13 cellular contexts compared by ENCODE assay signal in genomic region chr6:112328826-112329446, GRCh38. TPM values are rescaled to one million over a fixed set of nuclear protein-coding genes. Genes with fewer than 3 reads are reported as not detected.
DNase-seq lines count a peak whose midpoint lies in the region; ATAC-seq, FAIRE-seq and TF ChIP-seq lines count a peak whose summit lies in the region.
"Not testable (repeated sequence)": the region's sequence is repeated elsewhere in the genome, so short reads cannot be mapped to it uniquely, and the experiment has no call there.
"Had no signal": no experiment of that assay in that cellular context is flagged by ENCODE, and none has a peak within 500 bp of the region (broad histone marks: within the 10 kb centered on the region; RNA-seq: fewer than 3 reads in every experiment).

No MANE protein-coding gene starts in this region.

- H3K4me1 Mint-ChIP-seq in Calu3 (ENCODE audit: low read depth, unreplicated experiment), result peaks cover 44% of the 10 kb centered on the region
- peaks cover 30% of the 10 kb centered on the region for H3K4me1 Mint-ChIP-seq in nephron progenitor cell

- H3K4me2 ChIP-seq in K562 (ENCODE audit: insufficient read depth, low read length); H1 (ENCODE audit: insufficient read depth in 1 of 2, low read depth in 2 of 2, low read length in 2 of 2): not testable (repeated sequence)

- TF ChIP-seq EP300 in K562 (IDR thresholded peaks at IDR 0.05; ENCODE audit: low read length), result not testable (repeated sequence)
- TF ChIP-seq EP300 in H1 (IDR thresholded peaks at IDR 0.05; ENCODE audit: borderline replicate concordance in 1 of 2, low read depth in 2 of 2, low read length in 2 of 2), result peak; percentile 25 to 95; a peak in 1 of 3 replicates

- not testable (repeated sequence) for H3K4ac ChIP-seq in H1 (replicated peaks; ENCODE audit: insufficient read length, low read depth, low read length)

- TF ChIP-seq POLR2A in K562 (conservative IDR thresholded peaks at IDR 0.05); H1 (IDR thresholded peaks at IDR 0.05; ENCODE audit: control extremely low read depth in 1 of 2, low read depth in 2 of 2, low read length in 2 of 2): not testable (repeated sequence)

- CTCF ChIA-PET in Calu3 (lab: Charles Lee); HEK293 (lab: Yijun Ruan, JAX); K562 (lab: Yijun Ruan, JAX; ENCODE audit: low intra/inter-chr PET ratio); H1 (lab: Charles Lee; ENCODE audit: partially characterized antibody): not testable (repeated sequence)

- not testable (repeated sequence) for H4K5ac ChIP-seq in H1 (ENCODE audit: insufficient read length, low read depth, low read length)

- TF ChIP-seq CTCF in Calu3 (IDR thresholded peaks at IDR 0.05; ENCODE audit: unreplicated experiment); HEK293 (tag by site-specific recombination; IDR thresholded peaks at IDR 0.05); K562 (IDR thresholded peaks at IDR 0.05 in 2 of 3, conservative IDR thresholded peaks at IDR 0.05 in 1 of 3; ENCODE audit: insufficient read depth in 2 of 3, low read depth in 1 of 3, low read length in 3 of 3); H1 (IDR thresholded peaks at IDR 0.05; ENCODE audit: control extremely low read depth in 1 of 3, insufficient read depth in 1 of 3, low read depth in 1 of 3, low read length in 3 of 3); nephron progenitor cell (IDR thresholded peaks at IDR 0.05): not testable (repeated sequence)

- not testable (repeated sequence) for H3K9ac ChIP-seq in K562 (ENCODE audit: insufficient read depth in 1 of 2, low read depth in 2 of 2, low read length in 2 of 2); H1 (replicated peaks in 1 of 4; ENCODE audit: extremely low read depth in 1 of 4, low read depth in 3 of 4, low read length in 3 of 4)

- H3K36me3 ChIP-seq in HEK293 (ENCODE audit: control insufficient read depth in 2 of 2, insufficient read depth in 1 of 2, low read length in 2 of 2); K562 (ENCODE audit: control insufficient read depth, insufficient read depth, low read length); H1 (ENCODE audit: control insufficient read depth in 2 of 4, insufficient read depth in 4 of 4, low read length in 3 of 4): not testable (repeated sequence)

- not testable (repeated sequence) for H2BK20ac ChIP-seq in H1 (ENCODE audit: low read length)

- H3K27me3 ChIP-seq in K562 (ENCODE audit: control insufficient read depth in 2 of 2, insufficient read depth in 2 of 2, low read length in 2 of 2); H1 (replicated peaks in 1 of 4; ENCODE audit: control insufficient read depth in 3 of 4, extremely low read depth in 1 of 4, insufficient read depth in 3 of 4, low read length in 3 of 4): not testable (repeated sequence)

- H3K23ac ChIP-seq in H1 (ENCODE audit: insufficient read length), result not testable (repeated sequence)

- intact Hi-C loops in Calu3 (cut with micrococcal nuclease; ENCODE audit: unreplicated experiment); K562 (cut with micrococcal nuclease): not testable (repeated sequence)

- H3K79me1 ChIP-seq in H1 (ENCODE audit: low read depth, low read length), result not testable (repeated sequence)

- not testable (repeated sequence) for H2BK15ac ChIP-seq in H1 (ENCODE audit: low read length)

- not testable (repeated sequence) for H4K8ac ChIP-seq in H1 (ENCODE audit: extremely low read depth, insufficient read depth, low read length)

- in situ Hi-C loops in K562 (cut with MboI), result not testable (repeated sequence)

- POLR2A ChIA-PET in HEK293 (lab: Yijun Ruan, JAX); K562 (lab: Yijun Ruan, JAX); H1 (lab: Charles Lee; ENCODE audit: partially characterized antibody): not testable (repeated sequence)

- not testable (repeated sequence) for BruUV-seq in Calu3 (replicated peaks; lab: Mats Ljungman, UMichigan); K562 (replicated peaks; lab: Mats Ljungman, UMichigan)

- H3K9me3 Mint-ChIP-seq in Calu3 (ENCODE audit: low read depth, unreplicated experiment), result not testable (repeated sequence)
- peaks cover 48% of the 10 kb centered on the region for H3K9me3 Mint-ChIP-seq in nephron progenitor cell

- FAIRE-seq in K562 (lab: Jason Lieb, UNC); H1 (lab: Jason Lieb, UNC): not testable (repeated sequence)

- H3K4me1 ChIP-seq in HEK293 (ENCODE audit: control insufficient read depth, insufficient read depth, low read length), result peaks cover 20% of the 10 kb centered on the region
- H3K4me1 ChIP-seq in K562 (replicated peaks in 1 of 2; ENCODE audit: control insufficient read depth in 2 of 2, insufficient read depth in 2 of 2, low read length in 2 of 2); H1 (replicated peaks in 1 of 4; ENCODE audit: control insufficient read depth in 3 of 4, insufficient read depth in 4 of 4, low read length in 3 of 4): not testable (repeated sequence)

- not testable (repeated sequence) for H3K36me3 Mint-ChIP-seq in Calu3 (ENCODE audit: insufficient read depth, unreplicated experiment)
- peaks cover 20% of the 10 kb centered on the region for H3K36me3 Mint-ChIP-seq in nephron progenitor cell (ENCODE audit: low read depth)

- H3K27ac ChIP-seq in HEK293 (ENCODE audit: extremely low read depth, low read depth, low read length); K562 (ENCODE audit: extremely low read depth, low read depth, low read length); H1 (ENCODE audit: low read depth, low read length): not testable (repeated sequence)
- H3K27ac ChIP-seq in epithelial cell of prostate, result peak overlapping the region; percentile 86

- TF ChIP-seq RAD21 in K562 (CRISPR knock-in tag; conservative IDR thresholded peaks at IDR 0.05 in 1 of 2, IDR thresholded peaks at IDR 0.05 in 1 of 2); H1 (IDR thresholded peaks at IDR 0.05 in 1 of 2, conservative IDR thresholded peaks at IDR 0.05 in 1 of 2; ENCODE audit: low read depth in 2 of 2, low read length in 2 of 2): not testable (repeated sequence)

- not testable (repeated sequence) for H3K27me3 Mint-ChIP-seq in Calu3 (ENCODE audit: unreplicated experiment); nephron progenitor cell (ENCODE audit: low read depth, poor library complexity)

- H3K14ac ChIP-seq in H1 (ENCODE audit: insufficient read length), result not testable (repeated sequence)

- not testable (repeated sequence) for H2AFZ ChIP-seq in K562 (ENCODE audit: low read depth, low read length); H1 (ENCODE audit: low read length)

- H3K79me2 ChIP-seq in K562 (ENCODE audit: control insufficient read depth, insufficient read depth, low read length); H1 (ENCODE audit: control insufficient read depth in 1 of 2, insufficient read depth in 2 of 2, low read length in 2 of 2): not testable (repeated sequence)

- ATAC-seq in K562, result not testable (repeated sequence)

- H4K20me1 ChIP-seq in K562 (replicated peaks; ENCODE audit: control insufficient read depth, insufficient read depth, low read length); H1 (replicated peaks in 1 of 2; ENCODE audit: control insufficient read depth in 1 of 2, insufficient read depth in 2 of 2, low read length in 2 of 2): not testable (repeated sequence)

- not testable (repeated sequence) for H2BK120ac ChIP-seq in H1 (replicated peaks; ENCODE audit: low read depth, low read length)

- H3K23me2 ChIP-seq in H1 (ENCODE audit: low read depth, low read length), result not testable (repeated sequence)

- not testable (repeated sequence) for H3K18ac ChIP-seq in H1 (ENCODE audit: extremely low read depth, low read length)

- not testable (repeated sequence) for H2AK5ac ChIP-seq in H1 (ENCODE audit: low read depth, low read length)

- not testable (repeated sequence) for H2BK5ac ChIP-seq in H1 (ENCODE audit: low read depth, low read length)

- WGBS in K562 (ENCODE audit: insufficient coverage, low coverage, missing lambda C conversion rate), result 0% methylated on average over 4 of the region's 4 CpGs
- WGBS in H1 (ENCODE audit: extremely low coverage in 1 of 2, insufficient coverage in 1 of 2, insufficient read length in 1 of 2, insufficient replicate concordance in 2 of 2, low coverage in 1 of 2, low lambda C conversion rate in 2 of 2, missing lambda C conversion rate in 1 of 2), 2 experiments, result 79% methylated on average over 4 of the region's 4 CpGs; no CpG with 5 or more reads in 1 of the 2 experiments

- H3K27ac Mint-ChIP-seq in Calu3 (ENCODE audit: unreplicated experiment), result peak overlapping the region; percentile 54
- H3K27ac Mint-ChIP-seq in nephron progenitor cell, result peak overlapping the region; percentile 31

- H2BK12ac ChIP-seq in H1 (ENCODE audit: low read depth, low read length), result not testable (repeated sequence)

- H4K91ac ChIP-seq in H1 (replicated peaks; ENCODE audit: insufficient read length, low read length), result not testable (repeated sequence)

- H3K4me3 Mint-ChIP-seq in Calu3 (ENCODE audit: low read depth, unreplicated experiment), result peak overlapping the region; percentile 4
- not testable (repeated sequence) for H3K4me3 Mint-ChIP-seq in nephron progenitor cell

- not testable (repeated sequence) for H3K56ac ChIP-seq in H1 (replicated peaks; ENCODE audit: insufficient read length, low read depth, low read length)

- not testable (repeated sequence) for H3K4me3 ChIP-seq in HEK293 (ENCODE audit: low read depth, low read length); K562; H1 (ENCODE audit: extremely low read depth in 1 of 4, insufficient read depth in 2 of 4, low read depth in 3 of 4, low read length in 4 of 4)

- DNase-seq in Calu3 (peak; percentile 67), NCI-H748 (lab: John Stamatoyannopoulos, UW; ENCODE audit: unreplicated experiment) (peak; percentile 8)
- DNase-seq in K562 (ENCODE audit: extremely low read depth in 1 of 4, low spot score in 3 of 4); H1 (ENCODE audit: low read depth in 1 of 2, low spot score in 2 of 2); epithelial cell of prostate (ENCODE audit: low read depth, low spot score); nephron progenitor cell: not testable (repeated sequence)

- H3K9me3 ChIP-seq in HEK293 (ENCODE audit: control insufficient read depth, insufficient read depth, low read depth, low read length); K562 (replicated peaks; ENCODE audit: control insufficient read depth, insufficient read depth, low read depth, low read length): not testable (repeated sequence)
- H3K9me3 ChIP-seq in H1 (ENCODE audit: insufficient read depth in 2 of 2, low read depth in 1 of 2, low read length in 1 of 2), result peaks cover 20 to 21% of the 10 kb centered on the region in 2 experiments

- H3K9me1 ChIP-seq in K562 (ENCODE audit: control insufficient read depth, insufficient read depth, low read length), result not testable (repeated sequence)

RNA-seq across cellular contexts. Expression of gene RFPL4B, which starts 18.2 kb away (rescaled TPM):
- total RNA-seq in Calu3 (2022) (not detected in 2 replicates), K562 (2014; rRNA removed) (11.6 and 12.3 TPM in 2 replicates), K562 (2014; rRNA removed; fragmentation: Illumina TruSeq; extraction: Trizol) (16.9 and 18.9 TPM in 2 replicates), K562 (2015; rRNA removed; fragmentation: Illumina TruSeq; extraction: Trizol) (13.1 and 13.4 TPM in 2 replicates), K562 (2021) (10.8 and 10.9 TPM in 2 replicates)
- total RNA-seq in K562 (2011; cell fraction: chromatin; rRNA removed; ENCODE audit: low replicate concordance), result 1.1 and 2.3 TPM in 2 replicates
- 1.5 and 1.7 TPM in 2 replicates for total RNA-seq in K562 (2011; cell fraction: nucleolus; rRNA removed)
- 0.95 and 1.5 TPM in 2 replicates for total RNA-seq in K562 (2011; cell fraction: nucleoplasm; rRNA removed)
- polyA plus RNA-seq in K562 (2011; rRNA removed) (0.61 and 3.6 TPM in 2 replicates), K562 (2014; fragmentation: Illumina TruSeq; extraction: Trizol) (14.9 and 15.7 TPM in 2 replicates), K562 (2014; fragmentation: Nextera tagmentation; extraction: Ambion mirVana) (10 to 100 TPM; 22.6 to 33.2 TPM), K562 (2014; rRNA removed) (10.2 and 11.2 TPM in 2 replicates), H1 (2011; rRNA removed) (not detected in 2 replicates)
- polyA plus RNA-seq in K562 (2011; cell fraction: cytosol; rRNA removed), result 0.31 and 1.8 TPM in 2 replicates
- polyA plus RNA-seq in K562 (2011; cell fraction: nucleus; rRNA removed), result 0.25 and 0.67 TPM in 2 replicates
- 13.0 and 21.5 TPM in 2 replicates for polyA plus RNA-seq in K562 (2012)
- polyA minus RNA-seq in K562 (2011; rRNA and poly(A)+ RNA removed), result 0.87 and 4.7 TPM in 2 replicates
- polyA minus RNA-seq in K562 (2011; cell fraction: cytosol; rRNA and poly(A)+ RNA removed), result 1.7 TPM in 1 of 2 replicates, not detected in the other
- polyA minus RNA-seq in K562 (2011; cell fraction: nucleus; rRNA and poly(A)+ RNA removed), result 0.67 TPM in 1 of 2 replicates, not detected in the other
- not detected in 2 replicates for total RNA-seq in H1 (2021; fragmentation: NEBNext Ultra II Directional; extraction: Animal tissue kit (Norgen Biotek cat#: 25700))
- polyA plus RNA-seq in H1 (2011; cell fraction: cytosol; rRNA removed), result not detected
- polyA plus RNA-seq in H1 (2011; cell fraction: nucleus; rRNA removed), result not detected
- not detected in 4 replicates for polyA plus RNA-seq in H1 (2012, experiment 1 of 2)
- polyA plus RNA-seq in H1 (2012, experiment 2 of 2), result not detected
- polyA plus RNA-seq in H1 (2013, experiment 1 of 2), result not detected
- polyA plus RNA-seq in H1 (2013, experiment 2 of 2), result not detected
- polyA minus RNA-seq in H1 (2011; rRNA and poly(A)+ RNA removed), result not detected in 2 replicates
- polyA minus RNA-seq in H1 (2011; cell fraction: cytosol; rRNA and poly(A)+ RNA removed), result not detected
- polyA minus RNA-seq in H1 (2011; cell fraction: nucleus; rRNA and poly(A)+ RNA removed), result not detected
- total RNA-seq: A673; CD8-positive, alpha-beta T cell; HT-29 had no signal
- polyA plus RNA-seq: BJ, CD14-positive monocyte, IgD-negative memory B cell had no signal
